Comparison of ENCODE assay signal across 8 cellular contexts in the genomic region with DNA sequence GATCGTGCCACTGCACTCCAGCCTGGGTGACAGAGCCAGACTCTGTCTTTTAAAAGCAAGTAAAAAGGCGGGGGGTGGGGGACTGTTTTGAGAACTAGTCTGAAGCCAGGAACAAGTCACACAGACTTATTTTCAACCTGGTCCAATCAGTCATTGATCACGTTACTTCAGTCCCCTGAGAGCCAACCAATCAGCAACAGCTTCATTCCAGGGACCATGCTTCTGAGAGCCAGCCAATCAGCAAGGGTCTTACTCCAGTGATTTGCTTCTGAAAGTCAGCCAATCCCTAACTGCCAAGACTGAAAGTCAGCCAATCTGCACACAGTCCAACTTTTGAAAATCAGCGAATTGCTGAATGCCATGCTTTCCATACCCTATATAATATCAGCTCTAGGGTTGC. TPM values are rescaled to one million over a fixed set of nuclear protein-coding genes. Genes with fewer than 3 reads are reported as not detected.
DNase-seq lines count a peak whose midpoint lies in the region; ATAC-seq and TF ChIP-seq lines count a peak whose summit lies in the region.

No MANE protein-coding gene starts in this region.

- H3K27ac Mint-ChIP-seq in CD14-positive monocyte = peak overlapping the region; percentile 88 to 95 (median 93)

- ATAC-seq in left cardiac atrium (peak; percentile 12 to 83), HG02798 (IDR thresholded peaks at IDR 0.05; ENCODE audit: poor library complexity, unreplicated experiment) (no peak), GM21576 (IDR thresholded peaks at IDR 0.05; ENCODE audit: unreplicated experiment) (no peak)

- peak overlapping the region in 1 of 2 donors; percentile 79 for H3K4me3 Mint-ChIP-seq in CD14-positive monocyte

- peaks cover 78% of the 10 kb centered on the region for H3K4me1 Mint-ChIP-seq in CD14-positive monocyte

- no peak for TF ChIP-seq CTCF in CD14-positive monocyte (IDR thresholded peaks at IDR 0.05)

- H3K27me3 Mint-ChIP-seq in CD14-positive monocyte (ENCODE audit: low read depth in 3 of 3) = peaks cover 0 to 7% (median 2%) of the 10 kb centered on the region in 3 donors

- peak; percentile 64 for DNase-seq in CD14-positive monocyte (ENCODE audit: low spot score)
- peak; percentile 80 for DNase-seq in H4 (ENCODE audit: low spot score)
- peak; percentile 47 for DNase-seq in SK-N-DZ (ENCODE audit: low spot score)
- no peak for DNase-seq in left cardiac atrium
- DNase-seq in COLO829 (ENCODE audit: low spot score) = no peak
- DNase-seq in NCI-H2029 (lab: John Stamatoyannopoulos, UW) = no peak

- H3K36me3 Mint-ChIP-seq in CD14-positive monocyte = peaks cover 3 to 7% of the 10 kb centered on the region in 2 donors

- intact Hi-C loops in CD14-positive monocyte (cut with micrococcal nuclease) = loop anchor here in 1 of 2 donors (5.0 kb wide), 1 partner anchor 34 kb away; no protein-coding TSS in a partner anchor
- intact Hi-C loops in left cardiac atrium (cut with DNase I) = no loop called here

- H3K9me3 Mint-ChIP-seq in CD14-positive monocyte = peaks cover 0 to 9% (median 5%) of the 10 kb centered on the region in 7 donors

RNA-seq across cellular contexts. Expression of a gene that starts 48.6 kb away (rescaled TPM):
- 10 to 100 TPM in 1 of 2 donors, 1 to 10 TPM in 1; 8.9 to 18.2 TPM for polyA plus RNA-seq in CD14-positive monocyte
- 9.2 and 10.8 TPM in 2 replicates for total RNA-seq in H4 (2014; rRNA removed; shearing (Covaris generic))
- polyA plus RNA-seq in SK-N-DZ (2014; cell fraction: cytosol; rRNA removed) = 9.6 and 10.9 TPM in 2 replicates
- polyA plus RNA-seq in SK-N-DZ (2014; cell fraction: nucleus; rRNA removed) = 3.4 and 6.2 TPM in 2 replicates
- total RNA-seq in left cardiac atrium = 10 to 100 TPM in 1 of 2 donors, 1 to 10 TPM in 1; 9.0 to 14.2 TPM

Comparison
In these comparisons a context has a peak if more than half of its experiments do, and no peak if none do; other contexts are left out.
1. DNase-seq: peak in CD14-positive monocyte (single experiment), H4 (single experiment) and SK-N-DZ (single experiment); none in left cardiac atrium (single experiment), COLO829 (single experiment) and NCI-H2029 (single experiment).
2. ATAC-seq: peak in left cardiac atrium (2 of 2); none in HG02798 (single experiment) and GM21576 (single experiment).